Comparison of ENCODE assay signal across 12 cellular contexts in the genomic region with DNA sequence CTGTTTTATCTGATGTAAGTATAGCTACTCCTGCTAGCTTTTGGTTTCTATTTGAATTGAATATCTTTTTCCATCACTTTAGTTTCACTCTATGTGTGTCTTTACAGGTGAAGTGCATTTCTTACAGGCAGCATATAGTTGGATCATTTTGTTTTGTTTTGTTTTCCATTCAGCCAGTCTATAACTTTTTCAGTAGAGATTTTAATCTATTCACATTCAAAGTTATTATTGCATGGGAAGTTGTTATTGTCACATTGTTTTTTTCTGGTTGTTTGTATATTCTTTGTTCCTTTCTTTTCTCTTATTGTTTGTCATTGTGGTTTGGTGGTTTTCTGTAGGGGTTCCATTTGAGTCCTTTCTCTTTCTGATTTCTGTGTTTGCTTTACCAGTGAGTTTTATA.
DNase-seq lines count a peak whose midpoint lies in the region; ATAC-seq and TF ChIP-seq lines count a peak whose summit lies in the region.
"Had no signal": no experiment of that assay in that cellular context is flagged by ENCODE, and none has a peak within 500 bp of the region (broad histone marks: within the 10 kb centered on the region; RNA-seq: fewer than 3 reads in every experiment).

No MANE protein-coding gene starts in this region.

- H3K27ac Mint-ChIP-seq in progenitor cell of endocrine pancreas (no peak overlapping the region), T-cell (no peak overlapping the region), nephron progenitor cell (no peak overlapping the region)
- H3K27ac Mint-ChIP-seq: B cell, GM23338, mesothelial cell of epicardium had no signal

- POLR2A ChIA-PET in T-cell (lab: Charles Lee), result no interaction called here

- no peaks in the 10 kb centered on the region for H3K4me1 Mint-ChIP-seq in progenitor cell of endocrine pancreas (ENCODE audit: low read depth)
- no peaks in the 10 kb centered on the region for H3K4me1 Mint-ChIP-seq in T-cell
- no peaks in the 10 kb centered on the region for H3K4me1 Mint-ChIP-seq in nephron progenitor cell
- H3K4me1 Mint-ChIP-seq: B cell, GM23338 had no signal

- DNase-seq in progenitor cell of endocrine pancreas (ENCODE audit: low spot score, unreplicated experiment) (no peak), T-cell (no peak), hepatic stellate cell (ENCODE audit: low spot score) (no peak), nephron progenitor cell (no peak)
- DNase-seq: activated T-cell treated with anti-CD3 and anti-CD28 coated beads, Interleukin-2, amount 50 U/mL, for 48 hours had no signal

- CTCF ChIA-PET in T-cell (lab: Charles Lee), result no interaction called here

- H3K36me3 Mint-ChIP-seq in progenitor cell of endocrine pancreas (ENCODE audit: insufficient read depth) (no peaks in the 10 kb centered on the region), T-cell (no peaks in the 10 kb centered on the region), nephron progenitor cell (ENCODE audit: low read depth) (no peaks in the 10 kb centered on the region)
- H3K36me3 Mint-ChIP-seq: mesothelial cell of epicardium had no signal

- TF ChIP-seq POLR2A in GM18505 (IDR thresholded peaks at IDR 0.05; ENCODE audit: borderline replicate concordance, extremely low read depth, insufficient read depth, insufficient read length), result no peak

- ATAC-seq in GM18505 (IDR thresholded peaks at IDR 0.05; ENCODE audit: unreplicated experiment) (peak; percentile 96), GM19452 (IDR thresholded peaks at IDR 0.05; ENCODE audit: unreplicated experiment) (peak; percentile 88), HG02840 (IDR thresholded peaks at IDR 0.05; ENCODE audit: low FRiP score, unreplicated experiment) (peak; percentile 91), HG03460 (IDR thresholded peaks at IDR 0.05; ENCODE audit: unreplicated experiment) (peak; percentile 73), T-cell (replicated peaks in 1 of 4) (no peak)
- ATAC-seq: GM23338 had no signal

- TF ChIP-seq CTCF in progenitor cell of endocrine pancreas (IDR thresholded peaks at IDR 0.05; ENCODE audit: unreplicated experiment), result no peak
- no peak for TF ChIP-seq CTCF in nephron progenitor cell (IDR thresholded peaks at IDR 0.05)

- no peaks in the 10 kb centered on the region for H3K27me3 Mint-ChIP-seq in progenitor cell of endocrine pancreas
- H3K27me3 Mint-ChIP-seq in T-cell, result peaks cover 0 to 4% of the 10 kb centered on the region in 2 donors
- H3K27me3 Mint-ChIP-seq in nephron progenitor cell (ENCODE audit: low read depth, poor library complexity), result no peaks in the 10 kb centered on the region
- H3K27me3 Mint-ChIP-seq: B cell had no signal

- H3K9me3 Mint-ChIP-seq in progenitor cell of endocrine pancreas (ENCODE audit: low read depth) (no peaks in the 10 kb centered on the region), T-cell (peaks cover 0 to 15% (median 0%) of the 10 kb centered on the region in 3 donors), nephron progenitor cell (no peaks in the 10 kb centered on the region)
- H3K9me3 Mint-ChIP-seq: GM23338 had no signal

- H3K4me3 Mint-ChIP-seq in progenitor cell of endocrine pancreas (ENCODE audit: low read depth) (no peak overlapping the region), T-cell (no peak overlapping the region), nephron progenitor cell (no peak overlapping the region)
- H3K4me3 Mint-ChIP-seq: B cell, GM23338, mesothelial cell of epicardium had no signal

Comparison
In these comparisons a context has a peak if more than half of its experiments do, and no peak if none do; other contexts are left out.
1. ATAC-seq: peak in GM18505 (single experiment), GM19452 (single experiment), HG02840 (single experiment) and HG03460 (single experiment); none in T-cell (0 of 4).